1 cellular context compared by ENCODE assay signal in genomic region chr5:1315709-1316587, GRCh38.
TF ChIP-seq lines count a peak whose summit lies in the region.

No MANE protein-coding gene starts in this region.

TF ChIP-seq in HEK293, 187 proteins besides CTCF, POLR2A, EP300 and RAD21 (continued from another document):
- TF ChIP-seq ZNF645 (tag by site-specific recombination; IDR thresholded peaks at IDR 0.05) = no peak
- no peak for TF ChIP-seq ZBTB6 (tag by site-specific recombination; IDR thresholded peaks at IDR 0.05)
- TF ChIP-seq ZNF37A (tag by site-specific recombination; IDR thresholded peaks at IDR 0.05) = no peak
- TF ChIP-seq SCRT1 (tag by site-specific recombination; IDR thresholded peaks at IDR 0.05; ENCODE audit: borderline replicate concordance) = peak; percentile 79; the same call in 1 of the 2 replicates
TF ChIP-seq in HEK293: peak in this region for 24.
